8 cellular contexts compared by ENCODE assay signal in genomic region chr14:35402323-35403084, GRCh38. TPM values are rescaled to one million over a fixed set of nuclear protein-coding genes. Genes with fewer than 3 reads are reported as not detected.
A peak's percentile ranks its signal among the peaks of the same experiment; 100 is the strongest.
DNase-seq lines count a peak whose midpoint lies in the region; TF ChIP-seq lines count a peak whose summit lies in the region.

No MANE protein-coding gene starts in this region.

- no peak overlapping the region for H2AFZ ChIP-seq in hepatocyte

- H3K36me3 ChIP-seq in HUES64 (ENCODE audit: insufficient read depth, low read length): peaks cover 38% of the 10 kb centered on the region
- peaks cover 4% of the 10 kb centered on the region for H3K36me3 ChIP-seq in hepatocyte (replicated peaks; ENCODE audit: insufficient read depth, low read depth)

- H3K4me1 ChIP-seq in HUES64 (ENCODE audit: insufficient read depth, low read length) (peaks cover 19% of the 10 kb centered on the region), hepatocyte (ENCODE audit: insufficient read depth) (peaks cover 49% of the 10 kb centered on the region)

- DNase-seq in activated effector memory CD4-positive, alpha-beta T cell treated with anti-CD3 and anti-CD28 coated beads, Interleukin-2, amount 50 U/mL, for 16 hours: peak; percentile 80
- DNase-seq in hepatocyte (ENCODE audit: low spot score) (no peak), AML-193 (lab: John Stamatoyannopoulos, UW) (no peak), MV-4-11 (lab: John Stamatoyannopoulos, UW) (no peak), amniotic stem cell (lab: John Stamatoyannopoulos, UW) (no peak), GOT3 (lab: John Stamatoyannopoulos, UW) (no peak)
- peak; percentile 47 to 48 for DNase-seq in stimulated activated CD4-positive, alpha-beta T cell treated with anti-CD3 and anti-CD28 coated beads, Interleukin-2, amount 100 ng/mL, for 24 hours

- peak overlapping the region; percentile 98; the same call in 1 of the 2 replicates for H3K4me3 ChIP-seq in HUES64 (ENCODE audit: low read length)
- H3K4me3 ChIP-seq in hepatocyte: peak overlapping the region; percentile 59

- no peaks in the 10 kb centered on the region for H3K27me3 ChIP-seq in HUES64 (ENCODE audit: insufficient read depth, low read length)
- no peaks in the 10 kb centered on the region for H3K27me3 ChIP-seq in hepatocyte

- H3K27ac ChIP-seq in HUES64 (ENCODE audit: low read depth, low read length) (no peak overlapping the region), hepatocyte (peak overlapping the region; percentile 96)

- H3K9ac ChIP-seq in HUES64 (ENCODE audit: low read depth, low read length): no peak overlapping the region

- TF ChIP-seq CTCF in hepatocyte (IDR thresholded peaks at IDR 0.05; ENCODE audit: poor library complexity): no peak

- H3K9me3 ChIP-seq in HUES64 (ENCODE audit: insufficient read depth, low read depth, low read length) (no peaks in the 10 kb centered on the region), hepatocyte (ENCODE audit: low read depth) (no peaks in the 10 kb centered on the region)

- 90% methylated on average over 13 of the region's 13 CpGs for WGBS in HUES64
- WGBS in hepatocyte (ENCODE audit: low lambda C conversion rate, missing lambda C conversion rate): 73% methylated on average over 13 of the region's 13 CpGs

- no peaks in the 10 kb centered on the region for H3K9me2 ChIP-seq in hepatocyte (replicated peaks; ENCODE audit: insufficient read depth)

- H3K79me2 ChIP-seq in hepatocyte: peaks cover 38% of the 10 kb centered on the region

- H3K4me2 ChIP-seq in hepatocyte: peak overlapping the region; percentile 85

- H4K20me1 ChIP-seq in hepatocyte (ENCODE audit: insufficient read depth, poor library complexity, severe bottlenecking): peaks cover 25% of the 10 kb centered on the region

RNA-seq across cellular contexts. Expression of gene NFKBIA, which starts 2.0 kb away (rescaled TPM):
- 28.7 TPM for polyA plus RNA-seq in HUES64 (2013, experiment 1 of 2)
- polyA plus RNA-seq in HUES64 (2013, experiment 2 of 2): 25.9 TPM
- total RNA-seq in hepatocyte: 238 and 252 TPM in 2 replicates
- polyA plus RNA-seq in hepatocyte: 345 and 359 TPM in 2 replicates

Comparison
In these comparisons a context has a peak if more than half of its experiments do, and no peak if none do; other contexts are left out.
1. DNase-seq: peak in activated effector memory CD4-positive, alpha-beta T cell treated with anti-CD3 and anti-CD28 coated beads, Interleukin-2, amount 50 U/mL, for 16 hours (single experiment) and stimulated activated CD4-positive, alpha-beta T cell treated with anti-CD3 and anti-CD28 coated beads, Interleukin-2, amount 100 ng/mL, for 24 hours (2 of 2); none in hepatocyte (single experiment), AML-193 (0 of 2), MV-4-11 (single experiment), amniotic stem cell (single experiment) and GOT3 (single experiment).